ENCODE assay signal across 1 cellular context in genomic region chr2:56185582-56186046, GRCh38.
TF ChIP-seq lines count a peak whose summit lies in the region.

No MANE protein-coding gene starts in this region.

TF ChIP-seq in WTC11, 78 proteins besides CTCF, POLR2A, EP300 and RAD21 (continued from another document):
- TF ChIP-seq ZSCAN18 (CRISPR knock-in tag; IDR thresholded peaks at IDR 0.05) (no peak), MAX (CRISPR knock-in tag; IDR thresholded peaks at IDR 0.05) (no peak), ATF2 (CRISPR knock-in tag; IDR thresholded peaks at IDR 0.05; ENCODE audit: borderline replicate concordance, low read depth) (no peak), ZNF219 (CRISPR knock-in tag; IDR thresholded peaks at IDR 0.05; ENCODE audit: borderline replicate concordance) (no peak), E2F1 (CRISPR knock-in tag; IDR thresholded peaks at IDR 0.05) (no peak), CREM (CRISPR knock-in tag; IDR thresholded peaks at IDR 0.05) (no peak), AFF4 (CRISPR knock-in tag; IDR thresholded peaks at IDR 0.05; ENCODE audit: borderline replicate concordance) (no peak)
